Comparison of ENCODE assay signal across 9 cellular contexts in the genomic region with DNA sequence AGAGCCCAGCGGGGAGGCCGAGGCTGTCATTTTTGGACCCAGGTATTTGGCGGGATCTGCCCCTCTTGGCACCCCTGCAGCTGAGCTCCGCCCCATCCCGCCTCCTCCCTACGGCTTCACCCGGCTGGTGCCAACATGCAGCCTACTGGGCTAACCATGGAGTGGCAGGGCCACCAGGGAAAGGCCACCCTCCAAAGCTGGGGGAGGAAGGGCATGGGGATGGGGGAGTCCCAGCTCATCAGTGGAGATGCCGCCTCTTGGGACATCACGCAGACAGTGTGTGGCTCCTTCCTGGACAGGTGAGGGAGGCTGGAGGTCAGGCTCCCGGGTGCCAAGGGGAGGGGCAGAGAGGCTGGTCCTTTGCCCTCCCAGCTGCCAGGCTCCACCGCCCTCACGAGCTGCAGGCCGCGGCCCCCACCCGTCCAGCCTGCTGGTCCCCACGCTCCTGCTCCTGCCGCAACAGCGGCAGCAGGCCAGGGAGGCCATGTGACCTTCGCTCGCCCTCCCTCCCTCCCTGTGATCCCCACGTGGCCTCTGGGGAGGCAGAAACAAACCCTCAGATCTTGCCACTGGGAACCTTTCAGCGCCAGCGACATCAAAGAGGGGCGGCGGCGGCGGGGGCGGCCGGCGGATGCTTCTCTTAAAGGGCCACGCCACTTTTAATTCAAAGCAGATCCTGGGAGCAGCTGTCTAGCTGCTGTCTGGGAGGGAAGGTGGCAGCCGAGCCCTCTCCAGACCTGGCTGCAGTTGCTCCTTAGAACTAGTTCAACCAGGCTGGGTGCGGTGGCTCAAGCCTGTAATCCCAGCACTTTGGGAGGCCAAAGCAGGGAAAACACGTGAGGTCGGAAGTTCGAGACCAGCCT. TPM values are rescaled to one million over a fixed set of nuclear protein-coding genes. Genes with fewer than 3 reads are reported as not detected.
DNase-seq lines count a peak whose midpoint lies in the region; ATAC-seq lines count a peak whose summit lies in the region.
"Had no signal": no experiment of that assay in that cellular context is flagged by ENCODE, and none has a peak within 500 bp of the region (broad histone marks: within the 10 kb centered on the region; RNA-seq: fewer than 3 reads in every experiment).

No MANE protein-coding gene starts in this region.

- no peaks in the 10 kb centered on the region for H3K36me3 Mint-ChIP-seq in activated CD4-positive, alpha-beta memory T cell treated with anti-CD3 and anti-CD28 coated beads, Interleukin-2, amount 10 ng/mL, durations not matched to agents 7 days and 5 days (ENCODE audit: low read depth)

- in situ Hi-C loops in ACHN (cut with HindIII; ENCODE audit: low pct_ligation_motif_present, low pct_unique_long_range_greater_than_20kb, low sequenced_read_pairs): no loop called here

- ATAC-seq in GM21825 (IDR thresholded peaks at IDR 0.05; ENCODE audit: unreplicated experiment): peak; percentile 46

- H2BK5ac ChIP-seq in mesenchymal stem cell (ENCODE audit: low read depth, low read length, poor library complexity, severe bottlenecking): no peak overlapping the region

- peak overlapping the region; percentile 16 for H3K9ac ChIP-seq in mesenchymal stem cell (ENCODE audit: low read length)

- peak overlapping the region; percentile 80 for H2BK15ac ChIP-seq in mesenchymal stem cell (ENCODE audit: low read depth, poor library complexity, severe bottlenecking)

- peak overlapping the region; percentile 5 for H4K8ac ChIP-seq in mesenchymal stem cell (ENCODE audit: low read length)

- H3K4me2 ChIP-seq in mesenchymal stem cell (ENCODE audit: low read length, poor library complexity, severe bottlenecking): peak overlapping the region; percentile 38

- POLR2A ChIA-PET in activated CD4-positive, alpha-beta memory T cell treated with anti-CD3 and anti-CD28 coated beads, Interleukin-2, amount 10 ng/mL, durations not matched to agents 7 days and 5 days (lab: Charles Lee): interaction anchor here (0.7 to 2.2 kb wide), 4 partner anchors 8 to 261 kb away, joined by 3 to 16 read pairs (median 3); partner anchors contain the start of genes ASPSCR1 and SLC16A3

- 29% methylated on average over 36 of the region's 36 CpGs for WGBS in mesenchymal stem cell

- H3K4me3 Mint-ChIP-seq in activated CD4-positive, alpha-beta memory T cell treated with anti-CD3 and anti-CD28 coated beads, Interleukin-2, amount 10 ng/mL, durations not matched to agents 7 days and 5 days: peak overlapping the region; percentile 32

- H3K27me3 Mint-ChIP-seq in activated CD4-positive, alpha-beta memory T cell treated with anti-CD3 and anti-CD28 coated beads, Interleukin-2, amount 10 ng/mL, durations not matched to agents 7 days and 5 days: peaks cover 19% of the 10 kb centered on the region

- DNase-seq in ACHN (peak; percentile 26), NCI-H345 treated with DMSO at 0.1 percent for 48 hours (lab: John Stamatoyannopoulos, UW; ENCODE audit: unreplicated experiment) (peak; percentile 47), mesenchymal stem cell (peak; percentile 81), amniotic stem cell (lab: John Stamatoyannopoulos, UW) (no peak)
- peak; percentile 85 for DNase-seq in activated CD4-positive, alpha-beta memory T cell treated with anti-CD3 and anti-CD28 coated beads, Interleukin-2, amount 10 ng/mL, durations not matched to agents 7 days and 5 days
- DNase-seq in effector CD4-positive, alpha-beta T cell: peak; percentile 82
- peak; percentile 62 for DNase-seq in stimulated activated CD8-positive, alpha-beta memory T cell treated with anti-CD3 and anti-CD28 coated beads, Interleukin-15, amount 100 ng/mL, for 24 hours (ENCODE audit: low read depth)

- peak overlapping the region; percentile 14 to 85 for H3K18ac ChIP-seq in mesenchymal stem cell (ENCODE audit: low read depth in 1 of 2, low read length in 2 of 2)

- H4K91ac ChIP-seq in mesenchymal stem cell (ENCODE audit: low read length): peak overlapping the region; percentile 8

- H3K14ac ChIP-seq in mesenchymal stem cell (ENCODE audit: low read length in 2 of 2): peak overlapping the region in 1 of 2 experiments; percentile 57

- peaks cover 0 to 5% of the 10 kb centered on the region in 2 experiments for H3K36me3 ChIP-seq in mesenchymal stem cell (ENCODE audit: control insufficient read depth in 1 of 2, insufficient read depth in 2 of 2, low read depth in 1 of 2, low read length in 2 of 2)
- H3K36me3 ChIP-seq: tibial artery had no signal

- no peak overlapping the region for H3K27ac ChIP-seq in mesenchymal stem cell (ENCODE audit: low read length, poor library complexity, severe bottlenecking)
- H3K27ac ChIP-seq: tibial artery had no signal

- H3K79me1 ChIP-seq in mesenchymal stem cell (replicated peaks; ENCODE audit: low read length, poor library complexity, severe bottlenecking): no peaks in the 10 kb centered on the region

- peaks cover 19% of the 10 kb centered on the region for H3K4me1 ChIP-seq in mesenchymal stem cell (ENCODE audit: control insufficient read depth, insufficient read depth, low read depth, low read length)

- peak overlapping the region; percentile 19 for H2AFZ ChIP-seq in mesenchymal stem cell (ENCODE audit: low read depth, low read length)

- no peak overlapping the region for H3K23ac ChIP-seq in mesenchymal stem cell (ENCODE audit: low read length in 2 of 2)

- H3K4me3 ChIP-seq in mesenchymal stem cell (ENCODE audit: insufficient read depth in 1 of 2, low read depth in 1 of 2, low read length in 2 of 2): no peak overlapping the region

- H3K27me3 ChIP-seq in mesenchymal stem cell (ENCODE audit: control insufficient read depth in 1 of 2, insufficient read depth in 1 of 2, low read length in 2 of 2): peaks cover 19 to 40% of the 10 kb centered on the region in 2 experiments

- peaks cover 6% of the 10 kb centered on the region for H3K4me1 Mint-ChIP-seq in activated CD4-positive, alpha-beta memory T cell treated with anti-CD3 and anti-CD28 coated beads, Interleukin-2, amount 10 ng/mL, durations not matched to agents 7 days and 5 days

- H2BK12ac ChIP-seq in mesenchymal stem cell (ENCODE audit: low read length in 2 of 2): peak overlapping the region in 1 of 2 experiments; percentile 37

- no peak overlapping the region for H2BK120ac ChIP-seq in mesenchymal stem cell (ENCODE audit: low read depth, low read length)

- peak overlapping the region in 1 of 2 experiments; percentile 52 for H3K4ac ChIP-seq in mesenchymal stem cell (ENCODE audit: low read depth in 1 of 2, low read length in 2 of 2)

- CTCF ChIA-PET in activated CD4-positive, alpha-beta memory T cell treated with anti-CD3 and anti-CD28 coated beads, Interleukin-2, amount 10 ng/mL, durations not matched to agents 7 days and 5 days (lab: Charles Lee): interaction anchor here (0.6 to 1.5 kb wide), 3 partner anchors 8 to 450 kb away, joined by 3 to 4 read pairs (median 3); no protein-coding TSS in a partner anchor

- no peak overlapping the region for H2AK5ac ChIP-seq in mesenchymal stem cell (ENCODE audit: low read length, severe bottlenecking)

- H3K27ac Mint-ChIP-seq in activated CD4-positive, alpha-beta memory T cell treated with anti-CD3 and anti-CD28 coated beads, Interleukin-2, amount 10 ng/mL, durations not matched to agents 7 days and 5 days: no peak overlapping the region

- H3K9me3 ChIP-seq in mesenchymal stem cell (ENCODE audit: control insufficient read depth, low read length): no peaks in the 10 kb centered on the region
- H3K9me3 ChIP-seq: tibial artery had no signal

- H3K9me3 Mint-ChIP-seq in activated CD4-positive, alpha-beta memory T cell treated with anti-CD3 and anti-CD28 coated beads, Interleukin-2, amount 10 ng/mL, durations not matched to agents 7 days and 5 days: no peaks in the 10 kb centered on the region

RNA-seq across cellular contexts. Expression of gene NOTUM, which starts 6.8 kb away (rescaled TPM):
- under 1 TPM in 1 of 2 experiments, not detected in 1; 0.15 TPM for total RNA-seq in activated CD4-positive, alpha-beta memory T cell treated with anti-CD3 and anti-CD28 coated beads, Interleukin-2, amount 10 ng/mL, durations not matched to agents 7 days and 5 days
- 0.46 TPM for polyA plus RNA-seq in mesenchymal stem cell (2013, experiment 1 of 2)
- 0.33 TPM for polyA plus RNA-seq in mesenchymal stem cell (2013, experiment 2 of 2)

RNA-seq across cellular contexts. Expression of gene ASPSCR1, which starts 9.7 kb away (rescaled TPM):
- 10 to 100 TPM; 25.3 to 29.9 TPM for total RNA-seq in activated CD4-positive, alpha-beta memory T cell treated with anti-CD3 and anti-CD28 coated beads, Interleukin-2, amount 10 ng/mL, durations not matched to agents 7 days and 5 days
- polyA plus RNA-seq in mesenchymal stem cell (2013, experiment 1 of 2): 18.2 TPM
- 18.4 TPM for polyA plus RNA-seq in mesenchymal stem cell (2013, experiment 2 of 2)

RNA-seq across cellular contexts. Expression of gene MYADML2, which starts 20.7 kb away (rescaled TPM):
- total RNA-seq in activated CD4-positive, alpha-beta memory T cell treated with anti-CD3 and anti-CD28 coated beads, Interleukin-2, amount 10 ng/mL, durations not matched to agents 7 days and 5 days: not detected
- polyA plus RNA-seq in mesenchymal stem cell (2013, experiment 1 of 2): not detected
- not detected for polyA plus RNA-seq in mesenchymal stem cell (2013, experiment 2 of 2)

RNA-seq across cellular contexts. Expression of gene PYCR1, which starts 30.7 kb away (rescaled TPM):
- 10 to 100 TPM; 25.8 to 34.7 TPM for total RNA-seq in activated CD4-positive, alpha-beta memory T cell treated with anti-CD3 and anti-CD28 coated beads, Interleukin-2, amount 10 ng/mL, durations not matched to agents 7 days and 5 days
- polyA plus RNA-seq in mesenchymal stem cell (2013, experiment 1 of 2): 95.7 TPM
- 94.0 TPM for polyA plus RNA-seq in mesenchymal stem cell (2013, experiment 2 of 2)

RNA-seq across cellular contexts. Expression of gene MAFG, which starts 40.2 kb away (rescaled TPM):
- total RNA-seq in activated CD4-positive, alpha-beta memory T cell treated with anti-CD3 and anti-CD28 coated beads, Interleukin-2, amount 10 ng/mL, durations not matched to agents 7 days and 5 days: 10 to 100 TPM; 35.2 to 36.5 TPM
- 27.1 TPM for polyA plus RNA-seq in mesenchymal stem cell (2013, experiment 1 of 2)
- polyA plus RNA-seq in mesenchymal stem cell (2013, experiment 2 of 2): 27.7 TPM
